21 cellular contexts compared by ENCODE assay signal in genomic region chr4:55218041-55218440, GRCh38.
"Had no signal": no experiment of that assay in that cellular context is flagged by ENCODE, and none has a peak within 500 bp of the region (broad histone marks: within the 10 kb centered on the region; RNA-seq: fewer than 3 reads in every experiment).

No MANE protein-coding gene starts in this region.

- H3K4me1 Mint-ChIP-seq: stimulated activated memory B cell treated with anti-CD40 and anti-IgM and Interleukin-4, amounts not matched to agents 10 μg/mL and 1 μg/mL and 100 μg/mL, for 72 hours had no signal

- H3K9me3 Mint-ChIP-seq: stimulated activated memory B cell treated with anti-CD40 and anti-IgM and Interleukin-4, amounts not matched to agents 10 μg/mL and 1 μg/mL and 100 μg/mL, for 72 hours; stimulated activated naive CD8-positive, alpha-beta T cell treated with anti-CD3 and anti-CD28 coated beads, Interleukin-15, Interleukin-2, amounts not matched to agents 100 ng/mL and 50 ng/mL, for 24 hours had no signal

- H3K27ac Mint-ChIP-seq: naive thymus-derived CD4-positive, alpha-beta T cell; stimulated activated memory B cell treated with anti-CD40 and anti-IgM and Interleukin-4, amounts not matched to agents 10 μg/mL and 1 μg/mL and 100 μg/mL, for 72 hours; stimulated activated naive CD8-positive, alpha-beta T cell treated with anti-CD3 and anti-CD28 coated beads, Interleukin-15, Interleukin-2, amounts not matched to agents 100 ng/mL and 50 ng/mL, for 24 hours had no signal

- DNase-seq: cortex of kidney; erythroblast; foreskin keratinocyte; heart left ventricle; hippocampal formation; kidney glomerular epithelial cell; mammary epithelial cell; naive thymus-derived CD4-positive, alpha-beta T cell; psoas muscle; retina; right lobe of liver; spleen; stimulated activated CD4-positive, alpha-beta T cell treated with anti-CD3 and anti-CD28 coated beads, Interleukin-15, amount 100 ng/mL, for 24 hours; stimulated activated CD4-positive, alpha-beta T cell treated with anti-CD3 and anti-CD28 coated beads, Interleukin-1b, Interleukin-23, amount 100 ng/mL, for 48 hours; stimulated activated CD4-positive, alpha-beta T cell treated with anti-CD3 and anti-CD28 coated beads, Interleukin-4, amount 100 ng/mL, for 24 hours; tibial artery; upper lobe of right lung had no signal

- H3K36me3 Mint-ChIP-seq: naive thymus-derived CD4-positive, alpha-beta T cell; stimulated activated memory B cell treated with anti-CD40 and anti-IgM and Interleukin-4, amounts not matched to agents 10 μg/mL and 1 μg/mL and 100 μg/mL, for 72 hours had no signal

- H3K27me3 Mint-ChIP-seq: stimulated activated memory B cell treated with anti-CD40 and anti-IgM and Interleukin-4, amounts not matched to agents 10 μg/mL and 1 μg/mL and 100 μg/mL, for 72 hours had no signal

- ATAC-seq: foreskin keratinocyte; heart left ventricle; naive thymus-derived CD4-positive, alpha-beta T cell; psoas muscle; right lobe of liver; stimulated activated memory B cell treated with anti-CD40 and anti-IgM and Interleukin-4, amounts not matched to agents 10 μg/mL and 1 μg/mL and 100 μg/mL, for 72 hours; upper lobe of right lung had no signal

- FAIRE-seq: endothelial cell of umbilical vein, islet of Langerhans had no signal

- H3K4me3 Mint-ChIP-seq: naive thymus-derived CD4-positive, alpha-beta T cell; stimulated activated memory B cell treated with anti-CD40 and anti-IgM and Interleukin-4, amounts not matched to agents 10 μg/mL and 1 μg/mL and 100 μg/mL, for 72 hours; stimulated activated naive CD8-positive, alpha-beta T cell treated with anti-CD3 and anti-CD28 coated beads, Interleukin-15, Interleukin-2, amounts not matched to agents 100 ng/mL and 50 ng/mL, for 24 hours had no signal
